ENCODE assay signal across 1 cellular context in the genomic region with DNA sequence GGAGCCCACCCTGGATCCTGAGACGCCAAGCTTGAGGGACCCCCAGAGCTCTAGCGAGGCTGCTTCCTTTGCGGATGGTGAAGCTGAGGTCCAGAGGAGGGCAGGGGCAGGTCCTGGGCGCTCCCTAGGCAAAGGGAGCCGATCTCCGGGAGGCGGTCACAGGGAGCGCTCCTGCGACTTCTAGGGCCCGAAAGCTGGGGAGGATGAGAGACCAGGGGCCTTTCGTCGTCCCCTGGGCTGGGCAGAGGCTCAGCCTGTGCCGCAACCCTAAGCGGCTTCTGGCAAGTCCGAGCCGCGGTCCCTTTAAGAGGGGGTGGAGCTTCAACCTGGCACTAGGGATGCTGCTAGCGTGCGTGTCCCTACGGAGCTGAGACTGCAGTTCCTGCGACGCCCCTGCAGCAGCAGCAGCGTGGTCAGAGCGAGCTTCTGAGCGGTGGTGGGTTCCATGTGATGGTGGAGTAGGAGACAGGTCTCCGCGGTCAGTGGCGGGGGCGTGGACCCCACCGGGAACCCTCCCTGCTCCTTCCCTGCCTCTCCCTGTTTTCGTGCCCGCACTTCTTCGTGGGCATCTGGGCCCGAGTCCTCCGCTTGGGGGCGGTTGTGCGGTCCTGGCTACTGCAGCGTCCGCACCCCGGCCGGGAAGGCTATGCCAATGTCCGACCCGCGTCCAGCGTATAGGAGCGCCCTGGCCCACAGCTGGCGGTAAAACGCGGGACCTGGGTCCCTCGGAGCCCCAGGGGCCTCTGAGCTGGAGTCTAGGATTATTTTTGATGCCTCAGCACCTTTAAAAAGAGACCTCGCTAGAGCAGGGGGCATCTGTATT.
TF ChIP-seq lines count a peak whose summit lies in the region.

No MANE protein-coding gene starts in this region.

TF ChIP-seq in HepG2, 621 proteins besides CTCF, POLR2A, EP300 and RAD21 (continued from another document and continues in another):
- TF ChIP-seq, protein P1, sequence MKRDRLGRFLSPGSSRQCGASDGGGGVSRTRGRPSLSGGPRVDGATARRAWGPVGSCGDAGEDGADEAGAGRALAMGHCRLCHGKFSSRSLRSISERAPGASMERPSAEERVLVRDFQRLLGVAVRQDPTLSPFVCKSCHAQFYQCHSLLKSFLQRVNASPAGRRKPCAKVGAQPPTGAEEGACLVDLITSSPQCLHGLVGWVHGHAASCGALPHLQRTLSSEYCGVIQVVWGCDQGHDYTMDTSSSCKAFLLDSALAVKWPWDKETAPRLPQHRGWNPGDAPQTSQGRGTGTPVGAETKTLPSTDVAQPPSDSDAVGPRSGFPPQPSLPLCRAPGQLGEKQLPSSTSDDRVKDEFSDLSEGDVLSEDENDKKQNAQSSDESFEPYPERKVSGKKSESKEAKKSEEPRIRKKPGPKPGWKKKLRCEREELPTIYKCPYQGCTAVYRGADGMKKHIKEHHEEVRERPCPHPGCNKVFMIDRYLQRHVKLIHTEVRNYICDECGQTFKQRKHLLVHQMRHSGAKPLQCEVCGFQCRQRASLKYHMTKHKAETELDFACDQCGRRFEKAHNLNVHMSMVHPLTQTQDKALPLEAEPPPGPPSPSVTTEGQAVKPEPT (CRISPR knock-in tag; IDR thresholded peaks at IDR 0.05; ENCODE audit: low read depth) = peak; percentile 89; the same call in 1 of the 2 replicates
- TF ChIP-seq POLR2AphosphoS5 (IDR thresholded peaks at IDR 0.05; ENCODE audit: low read depth, low read length) (peak; percentile 95), RFX1 (IDR thresholded peaks at IDR 0.05) (no peak), ZNF724P (CRISPR knock-in tag; IDR thresholded peaks at IDR 0.05; ENCODE audit: borderline replicate concordance) (peak; percentile 87; the same call in 1 of the 2 replicates), CREB1 (IDR thresholded peaks at IDR 0.05) (no peak), CREB1 (CRISPR knock-in tag; IDR thresholded peaks at IDR 0.05) (no peak), ZNF543 (CRISPR knock-in tag; IDR thresholded peaks at IDR 0.05) (peak; percentile 77; the same call in 1 of the 2 replicates), ZNF841 (CRISPR knock-in tag; IDR thresholded peaks at IDR 0.05; ENCODE audit: borderline replicate concordance) (no peak), FOXM1 (CRISPR knock-in tag; IDR thresholded peaks at IDR 0.05) (no peak), TCF7L2 (IDR thresholded peaks at IDR 0.05; ENCODE audit: low read depth, low read length) (no peak), ZNF749 (CRISPR knock-in tag; IDR thresholded peaks at IDR 0.05; ENCODE audit: borderline replicate concordance) (no peak; the same call in none of the 2 replicates), ZFY (CRISPR knock-in tag; IDR thresholded peaks at IDR 0.05) (peak; percentile 81), ZNF256 (CRISPR knock-in tag; conservative IDR thresholded peaks at IDR 0.05) (0 out of 2 replicates have a peak, but pooled peaks have one; percentile 60), SRSF1 (optimal IDR thresholded peaks at IDR 0.05; ENCODE audit: low read depth, low read length) (peak; percentile 32), NR2F1 (CRISPR knock-in tag; IDR thresholded peaks at IDR 0.05) (no peak), ZNF839 (CRISPR knock-in tag; IDR thresholded peaks at IDR 0.05; ENCODE audit: borderline replicate concordance) (0 out of 2 replicates have a peak, but pooled peaks have one; percentile 28), HDAC2 (CRISPR knock-in tag; IDR thresholded peaks at IDR 0.05) (peak; percentile 68; the same call in 1 of the 2 replicates), SMAD9 (CRISPR knock-in tag; IDR thresholded peaks at IDR 0.05) (no peak), ZNF615 (CRISPR knock-in tag; IDR thresholded peaks at IDR 0.05; ENCODE audit: borderline replicate concordance) (no peak), MXD4 (CRISPR knock-in tag; IDR thresholded peaks at IDR 0.05) (peak; percentile 89), ZNF746 (CRISPR knock-in tag; IDR thresholded peaks at IDR 0.05) (no peak), FIP1L1 (IDR thresholded peaks at IDR 0.05; ENCODE audit: borderline replicate concordance, insufficient read depth, low read depth, low read length) (no peak), ZNF670 (CRISPR knock-in tag; IDR thresholded peaks at IDR 0.05; ENCODE audit: borderline replicate concordance) (peak; percentile 86; the same call in 1 of the 2 replicates), ZNF235 (CRISPR knock-in tag; IDR thresholded peaks at IDR 0.05; ENCODE audit: borderline replicate concordance) (peak; percentile 53; the same call in 1 of the 2 replicates), SRY (CRISPR knock-in tag; IDR thresholded peaks at IDR 0.05) (peak; percentile 61; the same call in 1 of the 2 replicates), ZNF350 (CRISPR knock-in tag; IDR thresholded peaks at IDR 0.05; ENCODE audit: borderline replicate concordance, low read depth) (peak; percentile 64), HNRNPL (IDR thresholded peaks at IDR 0.05; ENCODE audit: low read depth, low read length) (peak; percentile 100), NFIB (CRISPR knock-in tag; IDR thresholded peaks at IDR 0.05; ENCODE audit: borderline replicate concordance) (no peak), ZNF10 (CRISPR knock-in tag; IDR thresholded peaks at IDR 0.05; ENCODE audit: borderline replicate concordance, low read depth) (no peak), SKI (IDR thresholded peaks at IDR 0.05; ENCODE audit: partially characterized antibody) (no peak), RCOR2 (CRISPR knock-in tag; IDR thresholded peaks at IDR 0.05) (no peak), HDAC6 (IDR thresholded peaks at IDR 0.05; ENCODE audit: low read depth, low read length) (no peak), NR2F2 (IDR thresholded peaks at IDR 0.05; ENCODE audit: borderline replicate concordance, low read depth) (no peak), ZNF317 (CRISPR knock-in tag; IDR thresholded peaks at IDR 0.05) (peak; percentile 61; the same call in 1 of the 2 replicates)
- TF ChIP-seq, protein P2, sequence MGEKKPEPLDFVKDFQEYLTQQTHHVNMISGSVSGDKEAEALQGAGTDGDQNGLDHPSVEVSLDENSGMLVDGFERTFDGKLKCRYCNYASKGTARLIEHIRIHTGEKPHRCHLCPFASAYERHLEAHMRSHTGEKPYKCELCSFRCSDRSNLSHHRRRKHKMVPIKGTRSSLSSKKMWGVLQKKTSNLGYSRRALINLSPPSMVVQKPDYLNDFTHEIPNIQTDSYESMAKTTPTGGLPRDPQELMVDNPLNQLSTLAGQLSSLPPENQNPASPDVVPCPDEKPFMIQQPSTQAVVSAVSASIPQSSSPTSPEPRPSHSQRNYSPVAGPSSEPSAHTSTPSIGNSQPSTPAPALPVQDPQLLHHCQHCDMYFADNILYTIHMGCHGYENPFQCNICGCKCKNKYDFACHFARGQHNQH (CRISPR knock-in tag; IDR thresholded peaks at IDR 0.05) = peak; percentile 64
- TF ChIP-seq, protein P3, sequence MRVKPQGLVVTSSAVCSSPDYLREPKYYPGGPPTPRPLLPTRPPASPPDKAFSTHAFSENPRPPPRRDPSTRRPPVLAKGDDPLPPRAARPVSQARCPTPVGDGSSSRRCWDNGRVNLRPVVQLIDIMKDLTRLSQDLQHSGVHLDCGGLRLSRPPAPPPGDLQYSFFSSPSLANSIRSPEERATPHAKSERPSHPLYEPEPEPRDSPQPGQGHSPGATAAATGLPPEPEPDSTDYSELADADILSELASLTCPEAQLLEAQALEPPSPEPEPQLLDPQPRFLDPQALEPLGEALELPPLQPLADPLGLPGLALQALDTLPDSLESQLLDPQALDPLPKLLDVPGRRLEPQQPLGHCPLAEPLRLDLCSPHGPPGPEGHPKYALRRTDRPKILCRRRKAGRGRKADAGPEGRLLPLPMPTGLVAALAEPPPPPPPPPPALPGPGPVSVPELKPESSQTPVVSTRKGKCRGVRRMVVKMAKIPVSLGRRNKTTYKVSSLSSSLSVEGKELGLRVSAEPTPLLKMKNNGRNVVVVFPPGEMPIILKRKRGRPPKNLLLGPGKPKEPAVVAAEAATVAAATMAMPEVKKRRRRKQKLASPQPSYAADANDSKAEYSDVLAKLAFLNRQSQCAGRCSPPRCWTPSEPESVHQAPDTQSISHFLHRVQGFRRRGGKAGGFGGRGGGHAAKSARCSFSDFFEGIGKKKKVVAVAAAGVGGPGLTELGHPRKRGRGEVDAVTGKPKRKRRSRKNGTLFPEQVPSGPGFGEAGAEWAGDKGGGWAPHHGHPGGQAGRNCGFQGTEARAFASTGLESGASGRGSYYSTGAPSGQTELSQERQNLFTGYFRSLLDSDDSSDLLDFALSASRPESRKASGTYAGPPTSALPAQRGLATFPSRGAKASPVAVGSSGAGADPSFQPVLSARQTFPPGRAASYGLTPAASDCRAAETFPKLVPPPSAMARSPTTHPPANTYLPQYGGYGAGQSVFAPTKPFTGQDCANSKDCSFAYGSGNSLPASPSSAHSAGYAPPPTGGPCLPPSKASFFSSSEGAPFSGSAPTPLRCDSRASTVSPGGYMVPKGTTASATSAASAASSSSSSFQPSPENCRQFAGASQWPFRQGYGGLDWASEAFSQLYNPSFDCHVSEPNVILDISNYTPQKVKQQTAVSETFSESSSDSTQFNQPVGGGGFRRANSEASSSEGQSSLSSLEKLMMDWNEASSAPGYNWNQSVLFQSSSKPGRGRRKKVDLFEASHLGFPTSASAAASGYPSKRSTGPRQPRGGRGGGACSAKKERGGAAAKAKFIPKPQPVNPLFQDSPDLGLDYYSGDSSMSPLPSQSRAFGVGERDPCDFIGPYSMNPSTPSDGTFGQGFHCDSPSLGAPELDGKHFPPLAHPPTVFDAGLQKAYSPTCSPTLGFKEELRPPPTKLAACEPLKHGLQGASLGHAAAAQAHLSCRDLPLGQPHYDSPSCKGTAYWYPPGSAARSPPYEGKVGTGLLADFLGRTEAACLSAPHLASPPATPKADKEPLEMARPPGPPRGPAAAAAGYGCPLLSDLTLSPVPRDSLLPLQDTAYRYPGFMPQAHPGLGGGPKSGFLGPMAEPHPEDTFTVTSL (CRISPR knock-in tag; IDR thresholded peaks at IDR 0.05; ENCODE audit: borderline replicate concordance) = peak; percentile 60
- TF ChIP-seq, protein P4, sequence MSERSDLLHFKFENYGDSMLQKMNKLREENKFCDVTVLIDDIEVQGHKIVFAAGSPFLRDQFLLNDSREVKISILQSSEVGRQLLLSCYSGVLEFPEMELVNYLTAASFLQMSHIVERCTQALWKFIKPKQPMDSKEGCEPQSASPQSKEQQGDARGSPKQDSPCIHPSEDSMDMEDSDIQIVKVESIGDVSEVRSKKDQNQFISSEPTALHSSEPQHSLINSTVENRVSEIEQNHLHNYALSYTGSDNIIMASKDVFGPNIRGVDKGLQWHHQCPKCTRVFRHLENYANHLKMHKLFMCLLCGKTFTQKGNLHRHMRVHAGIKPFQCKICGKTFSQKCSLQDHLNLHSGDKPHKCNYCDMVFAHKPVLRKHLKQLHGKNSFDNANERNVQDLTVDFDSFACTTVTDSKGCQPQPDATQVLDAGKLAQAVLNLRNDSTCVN (CRISPR knock-in tag; IDR thresholded peaks at IDR 0.05; ENCODE audit: borderline replicate concordance) = no peak; the same call in 1 of the 2 replicates
- TF ChIP-seq, protein P5, sequence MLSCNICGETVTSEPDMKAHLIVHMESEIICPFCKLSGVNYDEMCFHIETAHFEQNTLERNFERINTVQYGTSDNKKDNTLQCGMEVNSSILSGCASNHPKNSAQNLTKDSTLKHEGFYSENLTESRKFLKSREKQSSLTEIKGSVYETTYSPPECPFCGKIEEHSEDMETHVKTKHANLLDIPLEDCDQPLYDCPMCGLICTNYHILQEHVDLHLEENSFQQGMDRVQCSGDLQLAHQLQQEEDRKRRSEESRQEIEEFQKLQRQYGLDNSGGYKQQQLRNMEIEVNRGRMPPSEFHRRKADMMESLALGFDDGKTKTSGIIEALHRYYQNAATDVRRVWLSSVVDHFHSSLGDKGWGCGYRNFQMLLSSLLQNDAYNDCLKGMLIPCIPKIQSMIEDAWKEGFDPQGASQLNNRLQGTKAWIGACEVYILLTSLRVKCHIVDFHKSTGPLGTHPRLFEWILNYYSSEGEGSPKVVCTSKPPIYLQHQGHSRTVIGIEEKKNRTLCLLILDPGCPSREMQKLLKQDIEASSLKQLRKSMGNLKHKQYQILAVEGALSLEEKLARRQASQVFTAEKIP (CRISPR knock-in tag; IDR thresholded peaks at IDR 0.05; ENCODE audit: borderline replicate concordance) = no peak
- TF ChIP-seq, protein P6, sequence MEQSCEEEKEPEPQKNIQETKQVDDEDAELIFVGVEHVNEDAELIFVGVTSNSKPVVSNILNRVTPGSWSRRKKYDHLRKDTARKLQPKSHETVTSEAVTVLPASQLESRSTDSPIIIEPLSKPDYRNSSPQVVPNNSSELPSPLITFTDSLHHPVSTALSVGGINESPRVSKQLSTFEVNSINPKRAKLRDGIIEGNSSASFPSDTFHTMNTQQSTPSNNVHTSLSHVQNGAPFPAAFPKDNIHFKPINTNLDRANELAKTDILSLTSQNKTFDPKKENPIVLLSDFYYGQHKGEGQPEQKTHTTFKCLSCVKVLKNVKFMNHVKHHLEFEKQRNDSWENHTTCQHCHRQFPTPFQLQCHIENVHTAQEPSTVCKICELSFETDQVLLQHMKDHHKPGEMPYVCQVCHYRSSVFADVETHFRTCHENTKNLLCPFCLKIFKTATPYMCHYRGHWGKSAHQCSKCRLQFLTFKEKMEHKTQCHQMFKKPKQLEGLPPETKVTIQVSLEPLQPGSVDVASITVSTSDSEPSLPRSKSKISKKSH (CRISPR knock-in tag; IDR thresholded peaks at IDR 0.05; ENCODE audit: borderline replicate concordance) = peak; percentile 94
- TF ChIP-seq, protein P7, sequence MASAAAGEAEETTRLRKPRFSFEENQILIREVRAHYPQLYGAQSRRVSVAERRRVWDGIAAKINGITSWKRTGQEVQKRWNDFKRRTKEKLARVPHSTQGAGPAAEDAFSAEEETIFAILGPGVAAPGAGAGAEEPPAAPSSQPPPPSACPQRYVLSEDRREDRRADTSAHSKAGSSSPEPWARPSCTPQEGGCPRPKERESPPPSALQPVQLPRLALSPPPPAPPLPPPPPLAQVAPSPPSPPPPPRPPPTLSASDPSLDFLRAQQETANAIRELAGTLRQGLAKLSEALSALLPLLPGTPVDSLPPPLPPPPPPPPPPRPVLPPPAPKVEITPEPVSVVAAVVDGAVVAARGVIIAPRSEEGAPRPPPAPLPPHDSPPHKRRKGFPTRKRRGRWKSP (CRISPR knock-in tag; IDR thresholded peaks at IDR 0.05) = peak; percentile 85; the same call in 1 of the 2 replicates
- TF ChIP-seq, protein P8, sequence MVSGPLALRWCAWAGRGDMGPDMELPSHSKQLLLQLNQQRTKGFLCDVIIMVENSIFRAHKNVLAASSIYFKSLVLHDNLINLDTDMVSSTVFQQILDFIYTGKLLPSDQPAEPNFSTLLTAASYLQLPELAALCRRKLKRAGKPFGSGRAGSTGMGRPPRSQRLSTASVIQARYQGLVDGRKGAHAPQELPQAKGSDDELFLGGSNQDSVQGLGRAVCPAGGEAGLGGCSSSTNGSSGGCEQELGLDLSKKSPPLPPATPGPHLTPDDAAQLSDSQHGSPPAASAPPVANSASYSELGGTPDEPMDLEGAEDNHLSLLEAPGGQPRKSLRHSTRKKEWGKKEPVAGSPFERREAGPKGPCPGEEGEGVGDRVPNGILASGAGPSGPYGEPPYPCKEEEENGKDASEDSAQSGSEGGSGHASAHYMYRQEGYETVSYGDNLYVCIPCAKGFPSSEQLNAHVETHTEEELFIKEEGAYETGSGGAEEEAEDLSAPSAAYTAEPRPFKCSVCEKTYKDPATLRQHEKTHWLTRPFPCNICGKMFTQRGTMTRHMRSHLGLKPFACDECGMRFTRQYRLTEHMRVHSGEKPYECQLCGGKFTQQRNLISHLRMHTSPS (CRISPR knock-in tag; IDR thresholded peaks at IDR 0.05; ENCODE audit: low read depth) = peak; percentile 98
